Comparison of ENCODE assay signal across 8 cellular contexts in genomic region chr5:142323480-142324376, GRCh38. TPM values are rescaled to one million over a fixed set of nuclear protein-coding genes. Genes with fewer than 3 reads are reported as not detected.
DNase-seq lines count a peak whose midpoint lies in the region; ATAC-seq and TF ChIP-seq lines count a peak whose summit lies in the region.

No MANE protein-coding gene starts in this region.

- H3K9me3 Mint-ChIP-seq in nephron, result no peaks in the 10 kb centered on the region

- no peaks in the 10 kb centered on the region for H3K36me3 Mint-ChIP-seq in nephron (ENCODE audit: low read depth)

- peaks cover 26% of the 10 kb centered on the region for H3K27me3 Mint-ChIP-seq in nephron (ENCODE audit: low read depth)

- peak overlapping the region; percentile 88 to 92 (median 90) for H3K4me3 Mint-ChIP-seq in nephron

- H3K4me1 Mint-ChIP-seq in nephron, result peaks cover 77% of the 10 kb centered on the region

- peak overlapping the region; percentile 34 to 87 (median 53) for H3K27ac Mint-ChIP-seq in nephron

- ATAC-seq in esophagus mucosa (peak; percentile 1), HG02588 (IDR thresholded peaks at IDR 0.05; ENCODE audit: unreplicated experiment) (no peak), GM21786 (IDR thresholded peaks at IDR 0.05; ENCODE audit: unreplicated experiment) (no peak)

- DNase-seq in HFF-Myc (ENCODE audit: extremely low read depth, low read depth) (no peak), SKM-1 treated with dmso at 0.1 percent for 144 hours (lab: John Stamatoyannopoulos, UW; ENCODE audit: unreplicated experiment) (peak; percentile 72), iPS-NIHi11 (ENCODE audit: low spot score) (no peak), NCI-H2081 treated with DMSO at 0.1 percent for 48 hours (lab: John Stamatoyannopoulos, UW) (no peak)

- H3K4me3 ChIP-seq in HFF-Myc (replicated peaks; ENCODE audit: low read depth, low read length), result peak overlapping the region; percentile 98

- TF ChIP-seq CTCF in HFF-Myc (IDR thresholded peaks at IDR 0.05; ENCODE audit: low read depth, low read length, missing control alignments), result no peak
- no peak for TF ChIP-seq CTCF in nephron (IDR thresholded peaks at IDR 0.05; ENCODE audit: unreplicated experiment in 3 of 3)

RNA-seq across cellular contexts. Expression of gene SPRY4, which starts 1.1 kb away (rescaled TPM):
- total RNA-seq in esophagus mucosa, result 2.6 TPM
